ENCODE assay signal across 8 cellular contexts in genomic region chr1:201649776-201650607, GRCh38.
A peak's percentile ranks its signal among the peaks of the same experiment; 100 is the strongest.
DNase-seq lines count a peak whose midpoint lies in the region; ATAC-seq and TF ChIP-seq lines count a peak whose summit lies in the region.

No MANE protein-coding gene starts in this region.

- no peaks in the 10 kb centered on the region for H3K9me3 ChIP-seq in gastroesophageal sphincter

- H3K4me1 ChIP-seq in gastroesophageal sphincter, result peaks cover 0 to 73% (median 23%) of the 10 kb centered on the region in 3 donors

- peak overlapping the region; percentile 66 for H3K27ac ChIP-seq in VCaP
- H3K27ac ChIP-seq in gastroesophageal sphincter, result peak overlapping the region in 3 of 4 donors; percentile 83 to 85 (median 84)

- WGBS in gastroesophageal sphincter (ENCODE audit: low coverage in 1 of 2), 2 donors, result 7% methylated on average over 5 of the region's 61 CpGs; no CpG with 5 or more reads in 1 of the 2 donors

- TF ChIP-seq CTCF in AG09309 (IDR thresholded peaks at IDR 0.05; ENCODE audit: control insufficient read depth, insufficient read depth, low read depth, low read length, missing control alignments) (no peak), LNCaP clone FGC (IDR thresholded peaks at IDR 0.05; ENCODE audit: control insufficient read depth, extremely low read depth, insufficient read depth) (no peak), VCaP (conservative IDR thresholded peaks at IDR 0.05) (no peak), gastroesophageal sphincter (IDR thresholded peaks at IDR 0.05) (peak in 1 of 4 experiments; percentile 20)

- H3K36me3 ChIP-seq in gastroesophageal sphincter, result no peaks in the 10 kb centered on the region

- peak overlapping the region; percentile 72 for H3K4me3 ChIP-seq in AG09309 (ENCODE audit: control insufficient read depth, low read depth, low read length)
- H3K4me3 ChIP-seq in LNCaP clone FGC (ENCODE audit: low read depth, low read length), result peak overlapping the region; percentile 51
- peak overlapping the region; percentile 22 to 68 for H3K4me3 ChIP-seq in gastroesophageal sphincter

- H3K27me3 ChIP-seq in gastroesophageal sphincter, result no peaks in the 10 kb centered on the region

- no peak for DNase-seq in AG09309 (ENCODE audit: low read depth)
- DNase-seq in LNCaP clone FGC (ENCODE audit: low read depth), result no peak
- peak in 54 of 56 donors; percentile 37 to 93 (median 76) for DNase-seq in nucleus accumbens (lab: John Stamatoyannopoulos, UW)
- no peak for DNase-seq in effector CD8-positive, alpha-beta T cell (lab: John Stamatoyannopoulos, UW)
- DNase-seq in COLO829 (ENCODE audit: low spot score), result no peak

- ATAC-seq in gastroesophageal sphincter, result peak; percentile 79
- no peak for ATAC-seq in GM21528 (IDR thresholded peaks at IDR 0.05; ENCODE audit: low FRiP score, unreplicated experiment)

- no peak for TF ChIP-seq EP300 in gastroesophageal sphincter (IDR thresholded peaks at IDR 0.05)

- TF ChIP-seq POLR2A in gastroesophageal sphincter (IDR thresholded peaks at IDR 0.05), result peak in 1 of 2 donors; percentile 11

Comparison
In these comparisons a context has a peak if more than half of its experiments do, and no peak if none do; other contexts are left out.
1. DNase-seq: peak in nucleus accumbens (54 of 56); none in AG09309 (single experiment), LNCaP clone FGC (single experiment), effector CD8-positive, alpha-beta T cell (single experiment) and COLO829 (single experiment).
2. Peak in every context shown above with its lines, with median percentiles within 50 percentile points of each other: H3K4me3 ChIP-seq.